In genomic region chr9:20315672-20316071, GRCh38 we compare ENCODE assay signal across 12 cellular contexts.
DNase-seq lines count a peak whose midpoint lies in the region; ATAC-seq and TF ChIP-seq lines count a peak whose summit lies in the region.
"Had no signal": no experiment of that assay in that cellular context is flagged by ENCODE, and none has a peak within 500 bp of the region (broad histone marks: within the 10 kb centered on the region; RNA-seq: fewer than 3 reads in every experiment).

No MANE protein-coding gene starts in this region.

- H3K27me3 ChIP-seq in RWPE2 (ENCODE audit: insufficient read depth, poor library complexity, severe bottlenecking) (no peaks in the 10 kb centered on the region), smooth muscle cell (ENCODE audit: low read depth) (no peaks in the 10 kb centered on the region)
- H3K27me3 ChIP-seq: SJSA1 had no signal

- 43% methylated on average over 2 of the region's 2 CpGs for WGBS in smooth muscle cell (ENCODE audit: low lambda C conversion rate)

- H3K27ac ChIP-seq in RWPE2 (ENCODE audit: poor library complexity, severe bottlenecking), result peak overlapping the region; percentile 50
- peak overlapping the region; percentile 76 for H3K27ac ChIP-seq in smooth muscle cell (ENCODE audit: low read depth)
- H3K27ac ChIP-seq: SJSA1 had no signal

- peaks cover 18% of the 10 kb centered on the region for H3F3A ChIP-seq in smooth muscle cell (ENCODE audit: low read depth)

- H4K20me1 ChIP-seq in smooth muscle cell (ENCODE audit: low read depth), result no peaks in the 10 kb centered on the region

- peak; percentile 77 for ATAC-seq in RWPE2 (ENCODE audit: low read depth)
- ATAC-seq in HG02678 (IDR thresholded peaks at IDR 0.05; ENCODE audit: unreplicated experiment), result no peak
- ATAC-seq: left cardiac atrium had no signal

- H3K9me3 ChIP-seq in RWPE2 (ENCODE audit: severe bottlenecking) (no peaks in the 10 kb centered on the region), smooth muscle cell (replicated peaks; ENCODE audit: low read depth) (no peaks in the 10 kb centered on the region)
- H3K9me3 ChIP-seq: SJSA1 had no signal

- H3K4me1 ChIP-seq in RWPE2 (ENCODE audit: insufficient read depth, poor library complexity, severe bottlenecking) (peaks cover 32% of the 10 kb centered on the region), smooth muscle cell (ENCODE audit: low read depth) (peaks cover 17% of the 10 kb centered on the region)

- TF ChIP-seq CTCF in RWPE2 (IDR thresholded peaks at IDR 0.05; ENCODE audit: poor library complexity, severe bottlenecking) (no peak), smooth muscle cell (IDR thresholded peaks at IDR 0.05; ENCODE audit: borderline replicate concordance, insufficient read depth, poor library complexity, severe bottlenecking) (no peak)

- no peak overlapping the region for H2AFZ ChIP-seq in smooth muscle cell (ENCODE audit: low read depth)

- H3K4me2 ChIP-seq in smooth muscle cell, result peak overlapping the region; percentile 50

- H3K4me3 ChIP-seq in RWPE2 (ENCODE audit: severe bottlenecking), result no peak overlapping the region
- no peak overlapping the region for H3K4me3 ChIP-seq in smooth muscle cell
- H3K4me3 ChIP-seq: SJSA1 had no signal

- H3K36me3 ChIP-seq in RWPE2 (ENCODE audit: low read depth), result no peaks in the 10 kb centered on the region
- no peaks in the 10 kb centered on the region for H3K36me3 ChIP-seq in smooth muscle cell (ENCODE audit: low read depth)
- H3K36me3 ChIP-seq: SJSA1 had no signal

- no peaks in the 10 kb centered on the region for H3K79me2 ChIP-seq in smooth muscle cell (ENCODE audit: low read depth)

- no peak overlapping the region for H3K9ac ChIP-seq in smooth muscle cell (ENCODE audit: low read depth)

- DNase-seq in activated CD4-positive, alpha-beta T cell treated with anti-CD3 and anti-CD28 coated beads for 4 hours, result peak; percentile 11 to 28
- DNase-seq in activated CD4-positive, alpha-beta T cell treated with anti-CD3 and anti-CD28 coated beads, Interleukin-2, amount 50 U/mL, for 1 hour, result no peak
- DNase-seq in RWPE2 (ENCODE audit: low spot score) (no peak), dedifferentiated amniotic fluid mesenchymal stem cell (ENCODE audit: extremely low spot score) (peak; percentile 87), smooth muscle cell (lab: John Stamatoyannopoulos, UW; ENCODE audit: unreplicated experiment) (no peak), SKM-1 (lab: John Stamatoyannopoulos, UW; ENCODE audit: unreplicated experiment) (no peak), GOT3 (lab: John Stamatoyannopoulos, UW) (no peak)
- DNase-seq: endodermal cell, left cardiac atrium, NCI-H345 had no signal

Comparison
In these comparisons a context has a peak if more than half of its experiments do, and no peak if none do; other contexts are left out.
1. DNase-seq: peak in activated CD4-positive, alpha-beta T cell treated with anti-CD3 and anti-CD28 coated beads for 4 hours (2 of 2) and dedifferentiated amniotic fluid mesenchymal stem cell (single experiment); none in activated CD4-positive, alpha-beta T cell treated with anti-CD3 and anti-CD28 coated beads, Interleukin-2, amount 50 U/mL, for 1 hour (single experiment), RWPE2 (single experiment), smooth muscle cell (single experiment), SKM-1 (single experiment) and GOT3 (single experiment).